20 cellular contexts compared by ENCODE assay signal in the genomic region with DNA sequence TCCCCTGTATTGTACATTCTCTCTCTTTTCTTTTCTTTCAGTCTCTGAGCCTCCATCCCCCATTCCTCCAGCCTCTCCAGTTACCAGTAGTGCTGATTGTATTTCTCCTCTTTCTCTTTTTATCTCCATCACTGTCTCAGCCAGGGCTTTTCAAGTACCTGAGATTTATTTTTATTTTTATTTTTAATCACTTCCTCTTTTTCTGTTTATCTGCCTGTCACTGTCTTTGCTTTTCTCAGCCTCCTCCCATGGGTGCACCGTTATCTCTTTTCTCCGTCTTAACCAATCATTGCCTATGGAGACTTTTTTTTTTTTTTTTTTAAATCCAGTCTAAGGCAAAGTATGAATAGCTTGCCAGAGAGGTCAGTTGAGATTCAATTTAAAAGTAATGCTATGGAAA.
"Had no signal": no experiment of that assay in that cellular context is flagged by ENCODE, and none has a peak within 500 bp of the region (broad histone marks: within the 10 kb centered on the region; RNA-seq: fewer than 3 reads in every experiment).

No MANE protein-coding gene starts in this region.

- H3K9me3 Mint-ChIP-seq: activated CD4-positive, alpha-beta T cell treated with anti-CD3 and anti-CD28 coated beads, Interleukin-2, amount 10 ng/mL, durations not matched to agents 24 days and 14 days; activated naive CD4-positive, alpha-beta T cell treated with anti-CD3 and anti-CD28 coated beads, Interleukin-2, amount 10 ng/mL, durations not matched to agents 7 days and 5 days; activated T-helper 2 cell treated with anti-CD3 and anti-CD28 coated beads, Interferon-gamma antibody, Interleukin-2, Interleukin-4, amounts not matched to agents 10 μg/mL and 5 μg/mL and 100 μg/mL, durations not matched to agents 14 hours and 24 hours and 36 hours had no signal

- H3K27ac Mint-ChIP-seq: activated CD4-positive, alpha-beta T cell treated with anti-CD3 and anti-CD28 coated beads, Interleukin-2, amount 10 ng/mL, durations not matched to agents 24 days and 14 days; activated naive CD4-positive, alpha-beta T cell treated with anti-CD3 and anti-CD28 coated beads, Interleukin-2, amount 10 ng/mL, durations not matched to agents 7 days and 5 days; activated T-helper 2 cell treated with anti-CD3 and anti-CD28 coated beads, Interferon-gamma antibody, Interleukin-2, Interleukin-4, amounts not matched to agents 10 μg/mL and 5 μg/mL and 100 μg/mL, durations not matched to agents 14 hours and 24 hours and 36 hours; natural killer cell treated with Interleukin-12 subunit alpha and Interleukin-12 subunit beta and Interleukin-15 and Interleukin-18, amount 100 ng/mL, for 72 hours; stimulated activated naive B cell treated with anti-CD40 and anti-IgM and Interleukin-4, amounts not matched to agents 10 μg/mL and 1 μg/mL and 100 μg/mL, for 72 hours; WTC11 had no signal

- DNase-seq: activated CD4-positive, alpha-beta T cell treated with anti-CD3 and anti-CD28 coated beads, Interleukin-2, amount 10 ng/mL, durations not matched to agents 24 days and 14 days; activated CD8-positive, alpha-beta memory T cell treated with anti-CD3 and anti-CD28 coated beads for 24 hours; activated naive CD4-positive, alpha-beta T cell treated with anti-CD3 and anti-CD28 coated beads, Interleukin-2, amount 10 ng/mL, durations not matched to agents 7 days and 5 days; caudate nucleus; effector CD4-positive, alpha-beta T cell; foreskin keratinocyte; heart right ventricle; islet precursor cell; left lung; mesenchymal stem cell; spleen; stimulated activated CD4-positive, alpha-beta T cell treated with anti-CD3 and anti-CD28 coated beads, Interleukin-1b, Interleukin-23, amount 100 ng/mL, for 48 hours; stimulated activated naive B cell treated with anti-CD40 and anti-IgM and Interleukin-4, amounts not matched to agents 10 μg/mL and 1 μg/mL and 100 μg/mL, for 72 hours; substantia nigra; trophoblast cell had no signal

- H3K4me3 ChIP-seq: coronary artery, heart right ventricle, left lung, spleen had no signal

- H3K4me1 Mint-ChIP-seq: activated CD4-positive, alpha-beta T cell treated with anti-CD3 and anti-CD28 coated beads, Interleukin-2, amount 10 ng/mL, durations not matched to agents 24 days and 14 days; activated naive CD4-positive, alpha-beta T cell treated with anti-CD3 and anti-CD28 coated beads, Interleukin-2, amount 10 ng/mL, durations not matched to agents 7 days and 5 days had no signal

- ATAC-seq: foreskin keratinocyte; heart right ventricle; left lung; natural killer cell treated with Interleukin-12 subunit alpha and Interleukin-12 subunit beta and Interleukin-15 and Interleukin-18, amount 100 ng/mL, for 72 hours; sciatic nerve; stimulated activated naive B cell treated with anti-CD40 and anti-IgM and Interleukin-4, amounts not matched to agents 10 μg/mL and 1 μg/mL and 100 μg/mL, for 72 hours; WTC11 had no signal

- H3K36me3 Mint-ChIP-seq: activated naive CD4-positive, alpha-beta T cell treated with anti-CD3 and anti-CD28 coated beads, Interleukin-2, amount 10 ng/mL, durations not matched to agents 7 days and 5 days; natural killer cell treated with Interleukin-12 subunit alpha and Interleukin-12 subunit beta and Interleukin-15 and Interleukin-18, amount 100 ng/mL, for 72 hours; stimulated activated naive B cell treated with anti-CD40 and anti-IgM and Interleukin-4, amounts not matched to agents 10 μg/mL and 1 μg/mL and 100 μg/mL, for 72 hours; WTC11 had no signal

- H3K27me3 Mint-ChIP-seq: activated CD4-positive, alpha-beta T cell treated with anti-CD3 and anti-CD28 coated beads, Interleukin-2, amount 10 ng/mL, durations not matched to agents 24 days and 14 days; activated naive CD4-positive, alpha-beta T cell treated with anti-CD3 and anti-CD28 coated beads, Interleukin-2, amount 10 ng/mL, durations not matched to agents 7 days and 5 days; natural killer cell treated with Interleukin-12 subunit alpha and Interleukin-12 subunit beta and Interleukin-15 and Interleukin-18, amount 100 ng/mL, for 72 hours had no signal

- H3K4me3 Mint-ChIP-seq: activated CD4-positive, alpha-beta T cell treated with anti-CD3 and anti-CD28 coated beads, Interleukin-2, amount 10 ng/mL, durations not matched to agents 24 days and 14 days; activated naive CD4-positive, alpha-beta T cell treated with anti-CD3 and anti-CD28 coated beads, Interleukin-2, amount 10 ng/mL, durations not matched to agents 7 days and 5 days; natural killer cell treated with Interleukin-12 subunit alpha and Interleukin-12 subunit beta and Interleukin-15 and Interleukin-18, amount 100 ng/mL, for 72 hours; stimulated activated naive B cell treated with anti-CD40 and anti-IgM and Interleukin-4, amounts not matched to agents 10 μg/mL and 1 μg/mL and 100 μg/mL, for 72 hours; WTC11 had no signal
